1 cellular context compared by ENCODE assay signal in genomic region chr5:177980776-177981175, GRCh38.
TF ChIP-seq lines count a peak whose summit lies in the region.

No MANE protein-coding gene starts in this region.

TF ChIP-seq in GM23338, 12 proteins besides CTCF, POLR2A, EP300 and RAD21 (continued from another document):
- TF ChIP-seq, protein P1, sequence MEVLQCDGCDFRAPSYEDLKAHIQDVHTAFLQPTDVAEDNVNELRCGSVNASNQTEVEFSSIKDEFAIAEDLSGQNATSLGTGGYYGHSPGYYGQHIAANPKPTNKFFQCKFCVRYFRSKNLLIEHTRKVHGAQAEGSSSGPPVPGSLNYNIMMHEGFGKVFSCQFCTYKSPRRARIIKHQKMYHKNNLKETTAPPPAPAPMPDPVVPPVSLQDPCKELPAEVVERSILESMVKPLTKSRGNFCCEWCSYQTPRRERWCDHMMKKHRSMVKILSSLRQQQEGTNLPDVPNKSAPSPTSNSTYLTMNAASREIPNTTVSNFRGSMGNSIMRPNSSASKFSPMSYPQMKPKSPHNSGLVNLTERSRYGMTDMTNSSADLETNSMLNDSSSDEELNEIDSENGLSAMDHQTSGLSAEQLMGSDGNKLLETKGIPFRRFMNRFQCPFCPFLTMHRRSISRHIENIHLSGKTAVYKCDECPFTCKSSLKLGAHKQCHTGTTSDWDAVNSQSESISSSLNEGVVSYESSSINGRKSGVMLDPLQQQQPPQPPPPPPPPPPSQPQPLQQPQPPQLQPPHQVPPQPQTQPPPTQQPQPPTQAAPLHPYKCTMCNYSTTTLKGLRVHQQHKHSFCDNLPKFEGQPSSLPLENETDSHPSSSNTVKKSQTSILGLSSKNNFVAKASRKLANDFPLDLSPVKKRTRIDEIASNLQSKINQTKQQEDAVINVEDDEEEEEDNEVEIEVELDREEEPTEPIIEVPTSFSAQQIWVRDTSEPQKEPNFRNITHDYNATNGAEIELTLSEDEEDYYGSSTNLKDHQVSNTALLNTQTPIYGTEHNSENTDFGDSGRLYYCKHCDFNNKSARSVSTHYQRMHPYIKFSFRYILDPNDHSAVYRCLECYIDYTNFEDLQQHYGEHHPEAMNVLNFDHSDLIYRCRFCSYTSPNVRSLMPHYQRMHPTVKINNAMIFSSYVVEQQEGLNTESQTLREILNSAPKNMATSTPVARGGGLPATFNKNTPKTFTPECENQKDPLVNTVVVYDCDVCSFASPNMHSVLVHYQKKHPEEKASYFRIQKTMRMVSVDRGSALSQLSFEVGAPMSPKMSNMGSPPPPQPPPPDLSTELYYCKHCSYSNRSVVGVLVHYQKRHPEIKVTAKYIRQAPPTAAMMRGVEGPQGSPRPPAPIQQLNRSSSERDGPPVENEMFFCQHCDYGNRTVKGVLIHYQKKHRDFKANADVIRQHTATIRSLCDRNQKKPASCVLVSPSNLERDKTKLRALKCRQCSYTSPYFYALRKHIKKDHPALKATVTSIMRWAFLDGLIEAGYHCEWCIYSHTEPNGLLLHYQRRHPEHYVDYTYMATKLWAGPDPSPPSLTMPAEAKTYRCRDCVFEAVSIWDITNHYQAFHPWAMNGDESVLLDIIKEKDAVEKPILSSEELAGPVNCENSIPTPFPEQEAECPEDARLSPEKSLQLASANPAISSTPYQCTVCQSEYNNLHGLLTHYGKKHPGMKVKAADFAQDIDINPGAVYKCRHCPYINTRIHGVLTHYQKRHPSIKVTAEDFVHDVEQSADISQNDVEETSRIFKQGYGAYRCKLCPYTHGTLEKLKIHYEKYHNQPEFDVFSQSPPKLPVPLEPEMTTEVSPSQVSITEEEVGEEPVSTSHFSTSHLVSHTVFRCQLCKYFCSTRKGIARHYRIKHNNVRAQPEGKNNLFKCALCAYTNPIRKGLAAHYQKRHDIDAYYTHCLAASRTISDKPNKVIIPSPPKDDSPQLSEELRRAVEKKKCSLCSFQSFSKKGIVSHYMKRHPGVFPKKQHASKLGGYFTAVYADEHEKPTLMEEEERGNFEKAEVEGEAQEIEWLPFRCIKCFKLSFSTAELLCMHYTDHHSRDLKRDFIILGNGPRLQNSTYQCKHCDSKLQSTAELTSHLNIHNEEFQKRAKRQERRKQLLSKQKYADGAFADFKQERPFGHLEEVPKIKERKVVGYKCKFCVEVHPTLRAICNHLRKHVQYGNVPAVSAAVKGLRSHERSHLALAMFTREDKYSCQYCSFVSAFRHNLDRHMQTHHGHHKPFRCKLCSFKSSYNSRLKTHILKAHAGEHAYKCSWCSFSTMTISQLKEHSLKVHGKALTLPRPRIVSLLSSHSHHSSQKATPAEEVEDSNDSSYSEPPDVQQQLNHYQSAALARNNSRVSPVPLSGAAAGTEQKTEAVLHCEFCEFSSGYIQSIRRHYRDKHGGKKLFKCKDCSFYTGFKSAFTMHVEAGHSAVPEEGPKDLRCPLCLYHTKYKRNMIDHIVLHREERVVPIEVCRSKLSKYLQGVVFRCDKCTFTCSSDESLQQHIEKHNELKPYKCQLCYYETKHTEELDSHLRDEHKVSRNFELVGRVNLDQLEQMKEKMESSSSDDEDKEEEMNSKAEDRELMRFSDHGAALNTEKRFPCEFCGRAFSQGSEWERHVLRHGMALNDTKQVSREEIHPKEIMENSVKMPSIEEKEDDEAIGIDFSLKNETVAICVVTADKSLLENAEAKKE (CRISPR knock-in tag; IDR thresholded peaks at IDR 0.05): no peak
TF ChIP-seq in GM23338: peak in this region for 0.
